ENCODE assay signal across 1 cellular context in the genomic region with DNA sequence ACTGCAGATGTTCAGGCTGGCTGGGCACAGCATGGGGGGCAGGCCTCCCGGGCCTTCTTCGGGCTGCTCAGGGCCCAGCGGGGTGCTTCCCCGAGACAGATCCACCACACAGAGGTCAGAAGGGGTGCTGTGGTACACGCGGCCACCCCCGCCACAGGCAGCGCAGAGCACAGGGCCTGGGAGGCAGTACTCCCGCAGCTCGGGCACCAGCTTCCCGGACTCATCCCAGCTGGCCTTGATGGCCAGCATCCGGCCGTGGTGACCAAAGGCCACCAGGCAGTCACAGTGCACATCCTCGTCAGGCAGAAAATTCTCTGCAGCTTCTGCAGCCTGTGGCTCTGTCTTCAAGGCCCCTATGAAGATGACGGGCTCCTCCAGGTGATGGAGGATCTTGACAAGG.
TF ChIP-seq lines count a peak whose summit lies in the region.

No MANE protein-coding gene starts in this region.

TF ChIP-seq in GM23338, 12 proteins besides CTCF, POLR2A, EP300 and RAD21:
- no peak for TF ChIP-seq ZNF114 (CRISPR knock-in tag; IDR thresholded peaks at IDR 0.05)
- no peak for TF ChIP-seq EZH2 (IDR thresholded peaks at IDR 0.05; ENCODE audit: low read depth, unreplicated experiment)
- TF ChIP-seq EZH2phosphoT487 (IDR thresholded peaks at IDR 0.05; ENCODE audit: unreplicated experiment) = no peak
- TF ChIP-seq JUNB (IDR thresholded peaks at IDR 0.05; ENCODE audit: unreplicated experiment) = no peak
- TF ChIP-seq REST (IDR thresholded peaks at IDR 0.05; ENCODE audit: unreplicated experiment) = no peak
- TF ChIP-seq CREB1 (CRISPR knock-in tag; IDR thresholded peaks at IDR 0.05; ENCODE audit: low read depth) = no peak
- TF ChIP-seq ZNF331 (CRISPR knock-in tag; IDR thresholded peaks at IDR 0.05; ENCODE audit: low read depth) = no peak
- no peak for TF ChIP-seq NANOG (IDR thresholded peaks at IDR 0.05; ENCODE audit: borderline replicate concordance)
- no peak for TF ChIP-seq POLR2AphosphoS5 (IDR thresholded peaks at IDR 0.05; ENCODE audit: low read depth)
- TF ChIP-seq, protein P1, sequence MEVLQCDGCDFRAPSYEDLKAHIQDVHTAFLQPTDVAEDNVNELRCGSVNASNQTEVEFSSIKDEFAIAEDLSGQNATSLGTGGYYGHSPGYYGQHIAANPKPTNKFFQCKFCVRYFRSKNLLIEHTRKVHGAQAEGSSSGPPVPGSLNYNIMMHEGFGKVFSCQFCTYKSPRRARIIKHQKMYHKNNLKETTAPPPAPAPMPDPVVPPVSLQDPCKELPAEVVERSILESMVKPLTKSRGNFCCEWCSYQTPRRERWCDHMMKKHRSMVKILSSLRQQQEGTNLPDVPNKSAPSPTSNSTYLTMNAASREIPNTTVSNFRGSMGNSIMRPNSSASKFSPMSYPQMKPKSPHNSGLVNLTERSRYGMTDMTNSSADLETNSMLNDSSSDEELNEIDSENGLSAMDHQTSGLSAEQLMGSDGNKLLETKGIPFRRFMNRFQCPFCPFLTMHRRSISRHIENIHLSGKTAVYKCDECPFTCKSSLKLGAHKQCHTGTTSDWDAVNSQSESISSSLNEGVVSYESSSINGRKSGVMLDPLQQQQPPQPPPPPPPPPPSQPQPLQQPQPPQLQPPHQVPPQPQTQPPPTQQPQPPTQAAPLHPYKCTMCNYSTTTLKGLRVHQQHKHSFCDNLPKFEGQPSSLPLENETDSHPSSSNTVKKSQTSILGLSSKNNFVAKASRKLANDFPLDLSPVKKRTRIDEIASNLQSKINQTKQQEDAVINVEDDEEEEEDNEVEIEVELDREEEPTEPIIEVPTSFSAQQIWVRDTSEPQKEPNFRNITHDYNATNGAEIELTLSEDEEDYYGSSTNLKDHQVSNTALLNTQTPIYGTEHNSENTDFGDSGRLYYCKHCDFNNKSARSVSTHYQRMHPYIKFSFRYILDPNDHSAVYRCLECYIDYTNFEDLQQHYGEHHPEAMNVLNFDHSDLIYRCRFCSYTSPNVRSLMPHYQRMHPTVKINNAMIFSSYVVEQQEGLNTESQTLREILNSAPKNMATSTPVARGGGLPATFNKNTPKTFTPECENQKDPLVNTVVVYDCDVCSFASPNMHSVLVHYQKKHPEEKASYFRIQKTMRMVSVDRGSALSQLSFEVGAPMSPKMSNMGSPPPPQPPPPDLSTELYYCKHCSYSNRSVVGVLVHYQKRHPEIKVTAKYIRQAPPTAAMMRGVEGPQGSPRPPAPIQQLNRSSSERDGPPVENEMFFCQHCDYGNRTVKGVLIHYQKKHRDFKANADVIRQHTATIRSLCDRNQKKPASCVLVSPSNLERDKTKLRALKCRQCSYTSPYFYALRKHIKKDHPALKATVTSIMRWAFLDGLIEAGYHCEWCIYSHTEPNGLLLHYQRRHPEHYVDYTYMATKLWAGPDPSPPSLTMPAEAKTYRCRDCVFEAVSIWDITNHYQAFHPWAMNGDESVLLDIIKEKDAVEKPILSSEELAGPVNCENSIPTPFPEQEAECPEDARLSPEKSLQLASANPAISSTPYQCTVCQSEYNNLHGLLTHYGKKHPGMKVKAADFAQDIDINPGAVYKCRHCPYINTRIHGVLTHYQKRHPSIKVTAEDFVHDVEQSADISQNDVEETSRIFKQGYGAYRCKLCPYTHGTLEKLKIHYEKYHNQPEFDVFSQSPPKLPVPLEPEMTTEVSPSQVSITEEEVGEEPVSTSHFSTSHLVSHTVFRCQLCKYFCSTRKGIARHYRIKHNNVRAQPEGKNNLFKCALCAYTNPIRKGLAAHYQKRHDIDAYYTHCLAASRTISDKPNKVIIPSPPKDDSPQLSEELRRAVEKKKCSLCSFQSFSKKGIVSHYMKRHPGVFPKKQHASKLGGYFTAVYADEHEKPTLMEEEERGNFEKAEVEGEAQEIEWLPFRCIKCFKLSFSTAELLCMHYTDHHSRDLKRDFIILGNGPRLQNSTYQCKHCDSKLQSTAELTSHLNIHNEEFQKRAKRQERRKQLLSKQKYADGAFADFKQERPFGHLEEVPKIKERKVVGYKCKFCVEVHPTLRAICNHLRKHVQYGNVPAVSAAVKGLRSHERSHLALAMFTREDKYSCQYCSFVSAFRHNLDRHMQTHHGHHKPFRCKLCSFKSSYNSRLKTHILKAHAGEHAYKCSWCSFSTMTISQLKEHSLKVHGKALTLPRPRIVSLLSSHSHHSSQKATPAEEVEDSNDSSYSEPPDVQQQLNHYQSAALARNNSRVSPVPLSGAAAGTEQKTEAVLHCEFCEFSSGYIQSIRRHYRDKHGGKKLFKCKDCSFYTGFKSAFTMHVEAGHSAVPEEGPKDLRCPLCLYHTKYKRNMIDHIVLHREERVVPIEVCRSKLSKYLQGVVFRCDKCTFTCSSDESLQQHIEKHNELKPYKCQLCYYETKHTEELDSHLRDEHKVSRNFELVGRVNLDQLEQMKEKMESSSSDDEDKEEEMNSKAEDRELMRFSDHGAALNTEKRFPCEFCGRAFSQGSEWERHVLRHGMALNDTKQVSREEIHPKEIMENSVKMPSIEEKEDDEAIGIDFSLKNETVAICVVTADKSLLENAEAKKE (CRISPR knock-in tag; IDR thresholded peaks at IDR 0.05) = no peak
- TF ChIP-seq STAT1 (IDR thresholded peaks at IDR 0.05; ENCODE audit: unreplicated experiment) = no peak
TF ChIP-seq in GM23338: peak in this region for 0.
